ENCODE assay signal across 11 cellular contexts in genomic region chr10:70191906-70192305, GRCh38. TPM values are rescaled to one million over a fixed set of nuclear protein-coding genes. Genes with fewer than 3 reads are reported as not detected.
DNase-seq lines count a peak whose midpoint lies in the region; ATAC-seq and TF ChIP-seq lines count a peak whose summit lies in the region.
"Had no signal": no experiment of that assay in that cellular context is flagged by ENCODE, and none has a peak within 500 bp of the region (broad histone marks: within the 10 kb centered on the region; RNA-seq: fewer than 3 reads in every experiment).

No MANE protein-coding gene starts in this region.

- no peak overlapping the region for H3K4me3 Mint-ChIP-seq in H9

- H3K27ac Mint-ChIP-seq in H9, result no peak overlapping the region

- H3F3A ChIP-seq in PC-9 (ENCODE audit: insufficient read depth, low read depth), result peaks cover 44% of the 10 kb centered on the region

- no TSS peak for BruUV-seq in PC-9 (replicated peaks; lab: Mats Ljungman, UMichigan)

- H3K36me3 ChIP-seq in PC-9 (ENCODE audit: low read depth), result no peaks in the 10 kb centered on the region
- no peaks in the 10 kb centered on the region for H3K36me3 ChIP-seq in skeletal muscle satellite cell (ENCODE audit: insufficient read depth, low read length)
- no peaks in the 10 kb centered on the region for H3K36me3 ChIP-seq in thyroid gland

- no peak overlapping the region for H3K23ac ChIP-seq in H9 (ENCODE audit: insufficient read length, low read depth, low read length)

- H3K4me1 Mint-ChIP-seq in H9, result no peaks in the 10 kb centered on the region

- no peak overlapping the region for H4K8ac ChIP-seq in H9 (replicated peaks; ENCODE audit: insufficient read length, low read depth, low read length)

- H4K5ac ChIP-seq in H9 (ENCODE audit: insufficient read length, low read depth, low read length), result no peak overlapping the region

- H3K36me3 Mint-ChIP-seq in H9 (ENCODE audit: insufficient read depth in 1 of 3, low read depth in 3 of 3), result no peaks in the 10 kb centered on the region

- H2BK15ac ChIP-seq in H9 (ENCODE audit: low read depth, low read length), result no peak overlapping the region

- intact Hi-C loops in PC-9 (cut with micrococcal nuclease; ENCODE audit: unreplicated experiment), result no loop called here
- intact Hi-C loops in thyroid gland (cut with DNase I), result no loop called here

- no peak overlapping the region for H2AK5ac ChIP-seq in H9 (ENCODE audit: insufficient read length, low read length)

- POLR2A ChIA-PET in PC-9 (lab: Charles Lee; ENCODE audit: unreplicated experiment), result interaction anchor here (0.6 to 0.7 kb wide), 2 partner anchors 72 to 341 kb away, joined by 4 to 5 read pairs; no protein-coding TSS in a partner anchor

- H2AFZ ChIP-seq in PC-9 (no peak overlapping the region), H9 (ENCODE audit: low read length) (no peak overlapping the region)

- TF ChIP-seq POLR2A in thyroid gland (IDR thresholded peaks at IDR 0.05), result no peak

- CTCF ChIA-PET in PC-9 (lab: Charles Lee), result interaction anchor here (1.1 kb wide), 1 partner anchor 30 kb away, joined by 4 read pairs; no protein-coding TSS in a partner anchor

- H3K9me3 ChIP-seq in PC-9 (ENCODE audit: insufficient read depth, low read depth), result no peaks in the 10 kb centered on the region
- H3K9me3 ChIP-seq in skeletal muscle satellite cell (replicated peaks; ENCODE audit: low read length), result no peaks in the 10 kb centered on the region
- H3K9me3 ChIP-seq in thyroid gland, result no peaks in the 10 kb centered on the region
- no peaks in the 10 kb centered on the region for H3K9me3 ChIP-seq in H9 (ENCODE audit: control insufficient read depth, low read depth, low read length)

- peak overlapping the region; percentile 70 for H3K9ac ChIP-seq in skeletal muscle satellite cell (ENCODE audit: low read depth, low read length)
- no peak overlapping the region for H3K9ac ChIP-seq in H9 (ENCODE audit: extremely low read depth, insufficient read length, low read length)

- H3K27me3 Mint-ChIP-seq in H9 (ENCODE audit: low read depth), result peaks cover 3% of the 10 kb centered on the region; the same call in 1 of the 2 replicates

- H4K20me1 ChIP-seq in PC-9 (ENCODE audit: insufficient read depth), result no peaks in the 10 kb centered on the region
- H4K20me1 ChIP-seq in H9 (ENCODE audit: control insufficient read depth, insufficient read depth, insufficient read length), result no peaks in the 10 kb centered on the region

- no peak overlapping the region for H2BK20ac ChIP-seq in H9 (ENCODE audit: low read depth, low read length, poor library complexity, severe bottlenecking)

- H3K56ac ChIP-seq in H9 (ENCODE audit: insufficient read length, low read depth, low read length), result no peak overlapping the region

- no peak overlapping the region for H2BK5ac ChIP-seq in H9 (ENCODE audit: insufficient read length, low read length)

- peak; percentile 90 for DNase-seq in EL
- peak in 1 of 2 experiments; percentile 94 for DNase-seq in PC-9
- peak; percentile 96 for DNase-seq in fibroblast of mammary gland (ENCODE audit: low read depth)
- DNase-seq in thyroid gland, result no peak
- no peak for DNase-seq in H9
- DNase-seq: activated naive CD4-positive, alpha-beta T cell; glutamatergic neuron had no signal

- no peaks in the 10 kb centered on the region for H3K79me2 ChIP-seq in PC-9 (ENCODE audit: low read depth)
- H3K79me2 ChIP-seq in H9 (ENCODE audit: insufficient read depth, low read length), result no peaks in the 10 kb centered on the region

- no peaks in the 10 kb centered on the region for H3K23me2 ChIP-seq in H9 (ENCODE audit: insufficient read length, low read depth, low read length, poor library complexity, severe bottlenecking)

- H3K4me2 ChIP-seq in PC-9 (peak overlapping the region; percentile 35), skeletal muscle satellite cell (ENCODE audit: low read length) (peak overlapping the region; percentile 63), H9 (ENCODE audit: insufficient read depth, insufficient read length, low read length) (no peak overlapping the region)

- no peak overlapping the region for H3K4me3 ChIP-seq in PC-9
- H3K4me3 ChIP-seq in fibroblast of mammary gland (ENCODE audit: control insufficient read depth, low read depth, low read length), result no peak overlapping the region
- H3K4me3 ChIP-seq in skeletal muscle satellite cell (ENCODE audit: low read length), result peak overlapping the region; percentile 27
- H3K4me3 ChIP-seq in thyroid gland (replicated peaks in 1 of 3), result no peak overlapping the region
- H3K4me3 ChIP-seq: GM12878 had no signal

- TF ChIP-seq CTCF in PC-9 (conservative IDR thresholded peaks at IDR 0.05), result no peak
- no peak for TF ChIP-seq CTCF in fibroblast of mammary gland (conservative IDR thresholded peaks at IDR 0.05; ENCODE audit: control insufficient read depth, insufficient read depth, low read depth, low read length)
- TF ChIP-seq CTCF in thyroid gland (IDR thresholded peaks at IDR 0.05), result no peak
- TF ChIP-seq CTCF in H9 (conservative IDR thresholded peaks at IDR 0.05), result no peak

- H3K9me2 ChIP-seq in PC-9 (ENCODE audit: insufficient read depth), result no peaks in the 10 kb centered on the region

- H3K27me3 ChIP-seq in PC-9 (ENCODE audit: insufficient read depth, low read depth), result no peaks in the 10 kb centered on the region
- no peaks in the 10 kb centered on the region for H3K27me3 ChIP-seq in skeletal muscle satellite cell (ENCODE audit: control insufficient read depth, insufficient read depth, low read length)
- no peaks in the 10 kb centered on the region for H3K27me3 ChIP-seq in thyroid gland
- H3K27me3 ChIP-seq in H9 (ENCODE audit: insufficient read depth, low read length), result no peaks in the 10 kb centered on the region

- H3K9me3 Mint-ChIP-seq in H9, result no peaks in the 10 kb centered on the region

- no peak overlapping the region for H3K18ac ChIP-seq in H9 (ENCODE audit: insufficient read length, low read depth, low read length)

- H2BK12ac ChIP-seq in H9 (ENCODE audit: insufficient read length, low read depth, low read length), result no peak overlapping the region

- no peaks in the 10 kb centered on the region for H3K79me1 ChIP-seq in H9 (ENCODE audit: insufficient read depth, low read depth, low read length, poor library complexity, severe bottlenecking)

- ATAC-seq in GM21723 (IDR thresholded peaks at IDR 0.05; ENCODE audit: unreplicated experiment), result no peak
- no peak for ATAC-seq in HG03565 (IDR thresholded peaks at IDR 0.05; ENCODE audit: unreplicated experiment)
- ATAC-seq: GM12878 had no signal

- no peak overlapping the region for H3T11ph ChIP-seq in H9 (ENCODE audit: low read length)

- H3K14ac ChIP-seq in H9 (ENCODE audit: insufficient read depth, low read length), result no peak overlapping the region

- no peak overlapping the region for H4K91ac ChIP-seq in H9 (ENCODE audit: insufficient read length, low read depth, low read length)

- no peak overlapping the region for H2BK120ac ChIP-seq in H9 (ENCODE audit: low read depth, low read length, poor library complexity, severe bottlenecking)

- H3K4me1 ChIP-seq in PC-9 (replicated peaks; ENCODE audit: insufficient read depth) (peaks cover 65% of the 10 kb centered on the region), skeletal muscle satellite cell (ENCODE audit: control insufficient read depth, insufficient read depth, low read length) (peaks cover 44% of the 10 kb centered on the region), thyroid gland (peaks cover 0 to 2% of the 10 kb centered on the region in 2 donors), H9 (ENCODE audit: insufficient read depth, low read length) (no peaks in the 10 kb centered on the region)

- peak overlapping the region; percentile 66 for H3K27ac ChIP-seq in PC-9
- no peak overlapping the region for H3K27ac ChIP-seq in thyroid gland
- H3K27ac ChIP-seq in H9 (ENCODE audit: insufficient read length, low read depth, low read length), result no peak overlapping the region

- H3K4ac ChIP-seq in H9 (ENCODE audit: low read depth, low read length), result no peak overlapping the region

RNA-seq across cellular contexts. Expression of gene SAR1A, which starts 21.6 kb away (rescaled TPM):
- total RNA-seq in PC-9 (2021) (80.3 and 124 TPM in 2 replicates), thyroid gland (100 to 1,000 TPM in 3 of 4 donors, 10 to 100 TPM in 1; 99.6 to 125 (median 103) TPM), H9 (2021) (144 and 153 TPM in 2 replicates)
- total RNA-seq in skeletal muscle satellite cell (2012; rRNA removed), result 143 and 163 TPM in 2 replicates

RNA-seq across cellular contexts. Expression of gene PPA1, which starts 41.3 kb away (rescaled TPM):
- 224 and 236 TPM in 2 replicates for total RNA-seq in PC-9 (2021)
- total RNA-seq in skeletal muscle satellite cell (2012; rRNA removed), result 222 and 323 TPM in 2 replicates
- 100 to 1,000 TPM; 151 to 209 (median 185) TPM for total RNA-seq in thyroid gland
- total RNA-seq in H9 (2021), result 115 and 117 TPM in 2 replicates

RNA-seq across cellular contexts. Expression of gene TYSND1, which starts 45.4 kb away (rescaled TPM):
- total RNA-seq in PC-9 (2021), result 28.0 and 33.5 TPM in 2 replicates
- total RNA-seq in skeletal muscle satellite cell (2012; rRNA removed), result 8.1 and 9.0 TPM in 2 replicates
- 10 to 100 TPM; 17.1 to 31.2 (median 25.1) TPM for total RNA-seq in thyroid gland
- 12.8 and 13.4 TPM in 2 replicates for total RNA-seq in H9 (2021)

RNA-seq across cellular contexts. Expression of gene AIFM2, which starts 59.3 kb away (rescaled TPM):
- total RNA-seq in PC-9 (2021) (40.3 and 47.0 TPM in 2 replicates), thyroid gland (10 to 100 TPM; 22.0 to 38.3 (median 31.1) TPM), H9 (2021) (4.8 and 5.3 TPM in 2 replicates)
- 3.7 and 5.8 TPM in 2 replicates for total RNA-seq in skeletal muscle satellite cell (2012; rRNA removed)

Comparison
In these comparisons a context has a peak if more than half of its experiments do, and no peak if none do; other contexts are left out.
1. DNase-seq: peak in EL (single experiment) and fibroblast of mammary gland (single experiment); none in thyroid gland (0 of 2) and H9 (single experiment).